27 cellular contexts compared by ENCODE assay signal in genomic region chr11:6962673-6963072, GRCh38. TPM values are rescaled to one million over a fixed set of nuclear protein-coding genes. Genes with fewer than 3 reads are reported as not detected.
DNase-seq lines count a peak whose midpoint lies in the region; ATAC-seq, FAIRE-seq and TF ChIP-seq lines count a peak whose summit lies in the region.
"Had no signal": no experiment of that assay in that cellular context is flagged by ENCODE, and none has a peak within 500 bp of the region (broad histone marks: within the 10 kb centered on the region; RNA-seq: fewer than 3 reads in every experiment).

No MANE protein-coding gene starts in this region.

- no peak overlapping the region for H3K4me3 ChIP-seq in K562
- H3K4me3 ChIP-seq: neural progenitor cell, SJCRH30, uterus had no signal

- no peak for TF ChIP-seq EP300 in K562 (IDR thresholded peaks at IDR 0.05; ENCODE audit: low read length)

- DNase-seq in K562 (ENCODE audit: extremely low read depth in 1 of 4, low spot score in 3 of 4), result no peak
- no peak for DNase-seq in cerebellar nuclear complex (lab: John Stamatoyannopoulos, UW)
- DNase-seq in SW 1271 (lab: John Stamatoyannopoulos, UW), result no peak
- no peak for DNase-seq in glomerular visceral epithelial cell (ENCODE audit: extremely low spot score)
- DNase-seq: activated CD8-positive, alpha-beta memory T cell treated with anti-CD3 and anti-CD28 coated beads for 24 hours; activated naive CD8-positive, alpha-beta T cell treated with anti-CD3 and anti-CD28 coated beads, Interleukin-2, amount 10 ng/mL, durations not matched to agents 7 days and 5 days; brain microvascular endothelial cell; CD4-positive, alpha-beta memory T cell; DMS53; left colon; NCI-H2029; SJCRH30; stimulated activated CD8-positive, alpha-beta memory T cell treated with anti-CD3 and anti-CD28 coated beads, Interleukin-4, amount 100 ng/mL, for 48 hours; substantia nigra; uterus had no signal

- no peak for TF ChIP-seq RAD21 in K562 (CRISPR knock-in tag; conservative IDR thresholded peaks at IDR 0.05 in 1 of 2, IDR thresholded peaks at IDR 0.05 in 1 of 2)

- WGBS in K562 (ENCODE audit: insufficient coverage, low coverage, missing lambda C conversion rate), result 29% methylated on average over 1 of the region's 1 CpG

- no peak for FAIRE-seq in K562 (lab: Jason Lieb, UNC)

- H3K9me3 ChIP-seq in K562 (replicated peaks; ENCODE audit: control insufficient read depth, insufficient read depth, low read depth, low read length), result no peaks in the 10 kb centered on the region
- H3K9me3 ChIP-seq: SJCRH30, uterus had no signal

- TF ChIP-seq CTCF in K562 (IDR thresholded peaks at IDR 0.05 in 2 of 3, conservative IDR thresholded peaks at IDR 0.05 in 1 of 3; ENCODE audit: insufficient read depth in 2 of 3, low read depth in 1 of 3, low read length in 3 of 3), result no peak

- no peak overlapping the region for H3K9ac ChIP-seq in K562 (ENCODE audit: insufficient read depth in 1 of 2, low read depth in 2 of 2, low read length in 2 of 2)
- H3K9ac ChIP-seq: neural progenitor cell had no signal

- H3K4me2 ChIP-seq in K562 (ENCODE audit: insufficient read depth, low read length), result no peak overlapping the region
- H3K4me2 ChIP-seq: neural progenitor cell had no signal

- TF ChIP-seq POLR2A in K562 (conservative IDR thresholded peaks at IDR 0.05), result no peak

- H3K9me1 ChIP-seq in K562 (ENCODE audit: control insufficient read depth, insufficient read depth, low read length), result no peaks in the 10 kb centered on the region

- no peak overlapping the region for H2AFZ ChIP-seq in K562 (ENCODE audit: low read depth, low read length)
- H2AFZ ChIP-seq: neural progenitor cell had no signal

- CTCF ChIA-PET in K562 (lab: Yijun Ruan, JAX; ENCODE audit: low intra/inter-chr PET ratio), result no interaction called here

- peaks cover 19% of the 10 kb centered on the region; the same call in 2 of the 3 replicates for H3K36me3 ChIP-seq in K562 (ENCODE audit: control insufficient read depth, insufficient read depth, low read length)
- H3K36me3 ChIP-seq: brain microvascular endothelial cell, neural progenitor cell, SJCRH30, uterus had no signal

- no peaks in the 10 kb centered on the region for H3K27me3 ChIP-seq in K562 (ENCODE audit: control insufficient read depth in 2 of 2, insufficient read depth in 2 of 2, low read length in 2 of 2)
- H3K27me3 ChIP-seq: brain microvascular endothelial cell, neural progenitor cell, uterus had no signal

- no peaks in the 10 kb centered on the region for H3K4me1 ChIP-seq in K562 (replicated peaks in 1 of 2; ENCODE audit: control insufficient read depth in 2 of 2, insufficient read depth in 2 of 2, low read length in 2 of 2)
- H3K4me1 ChIP-seq: SJCRH30, uterus had no signal

- no peak overlapping the region for H3K27ac ChIP-seq in K562 (ENCODE audit: extremely low read depth, low read depth, low read length)
- H3K27ac ChIP-seq: brain microvascular endothelial cell, HL-60, neural progenitor cell, SJCRH30, uterus had no signal

- H4K20me1 ChIP-seq in K562 (replicated peaks; ENCODE audit: control insufficient read depth, insufficient read depth, low read length), result no peaks in the 10 kb centered on the region

- ATAC-seq in GM18511 (IDR thresholded peaks at IDR 0.05; ENCODE audit: unreplicated experiment) (peak; percentile 80), GM21526 (IDR thresholded peaks at IDR 0.05; ENCODE audit: low FRiP score, unreplicated experiment) (peak; percentile 58), HG03039 (IDR thresholded peaks at IDR 0.05; ENCODE audit: unreplicated experiment) (peak; percentile 65), K562 (no peak), SK-N-SH treated with all-trans-retinoic acid at 6 μM for 48 hours (no peak)
- ATAC-seq: left colon, WTC11 had no signal

- in situ Hi-C loops in K562 (cut with MboI), result no loop called here

- POLR2A ChIA-PET in K562 (lab: Yijun Ruan, JAX), result no interaction called here

- BruUV-seq in K562 (replicated peaks; lab: Mats Ljungman, UMichigan), result no TSS peak

- intact Hi-C loops in K562 (cut with micrococcal nuclease), result no loop called here

- no peaks in the 10 kb centered on the region for H3K79me2 ChIP-seq in K562 (ENCODE audit: control insufficient read depth, insufficient read depth, low read length)

TF ChIP-seq in SK-N-SH treated with all-trans-retinoic acid at 6 μM for 48 hours, 23 proteins besides CTCF, POLR2A, EP300 and RAD21 (continues in another document):
- TF ChIP-seq ESRRG (CRISPR knock-in tag; IDR thresholded peaks at IDR 0.05), result no peak

RNA-seq across cellular contexts. Expression of gene ZNF215, which starts 36.4 kb away (rescaled TPM):
- 29.3 and 51.7 TPM in 2 replicates for total RNA-seq in K562 (2011; cell fraction: chromatin; rRNA removed; ENCODE audit: low replicate concordance)
- total RNA-seq in K562 (2011; cell fraction: nucleolus; rRNA removed), result 18.2 and 18.9 TPM in 2 replicates
- total RNA-seq in K562 (2011; cell fraction: nucleoplasm; rRNA removed), result 22.4 and 26.6 TPM in 2 replicates
- total RNA-seq in K562 (2014; rRNA removed) (11.1 and 11.2 TPM in 2 replicates), K562 (2014; rRNA removed; fragmentation: Illumina TruSeq; extraction: Trizol) (16.3 and 18.8 TPM in 2 replicates), K562 (2015; rRNA removed; fragmentation: Illumina TruSeq; extraction: Trizol) (15.3 and 16.5 TPM in 2 replicates), K562 (2021) (12.5 and 12.8 TPM in 2 replicates)
- polyA plus RNA-seq in K562 (2011; rRNA removed) (12.0 and 19.1 TPM in 2 replicates), K562 (2014; fragmentation: Illumina TruSeq; extraction: Trizol) (13.0 and 14.8 TPM in 2 replicates), K562 (2014; fragmentation: Nextera tagmentation; extraction: Ambion mirVana) (10 to 100 TPM; 12.2 to 14.2 TPM), K562 (2014; rRNA removed) (13.3 and 14.1 TPM in 2 replicates)
- polyA plus RNA-seq in K562 (2011; cell fraction: cytosol; rRNA removed), result 5.3 and 6.2 TPM in 2 replicates
- polyA plus RNA-seq in K562 (2011; cell fraction: nucleus; rRNA removed), result 25.9 and 30.3 TPM in 2 replicates
- 8.7 and 9.3 TPM in 2 replicates for polyA plus RNA-seq in K562 (2012)
- 37.4 and 39.3 TPM in 2 replicates for polyA minus RNA-seq in K562 (2011; rRNA and poly(A)+ RNA removed)
- polyA minus RNA-seq in K562 (2011; cell fraction: cytosol; rRNA and poly(A)+ RNA removed), result 4.5 and 8.2 TPM in 2 replicates
- polyA minus RNA-seq in K562 (2011; cell fraction: nucleus; rRNA and poly(A)+ RNA removed), result 38.2 and 48.1 TPM in 2 replicates
- total RNA-seq: CD4-positive, alpha-beta memory T cell; SJCRH30 had no signal
- polyA plus RNA-seq: CD4-positive, alpha-beta memory T cell had no signal

RNA-seq across cellular contexts. Expression of gene OR2D3, which starts 41.9 kb away (rescaled TPM):
- total RNA-seq in K562 (2011; cell fraction: chromatin; rRNA removed; ENCODE audit: low replicate concordance), result not detected in 2 replicates
- total RNA-seq in K562 (2011; cell fraction: nucleolus; rRNA removed), result not detected in 2 replicates
- not detected in 2 replicates for total RNA-seq in K562 (2011; cell fraction: nucleoplasm; rRNA removed)
- total RNA-seq in K562 (2014; rRNA removed) (not detected in 2 replicates), K562 (2014; rRNA removed; fragmentation: Illumina TruSeq; extraction: Trizol) (not detected in 2 replicates), K562 (2015; rRNA removed; fragmentation: Illumina TruSeq; extraction: Trizol) (not detected in 2 replicates), K562 (2021) (not detected in 2 replicates)
- polyA plus RNA-seq in K562 (2011; rRNA removed) (not detected in 2 replicates), K562 (2014; fragmentation: Illumina TruSeq; extraction: Trizol) (not detected in 2 replicates), K562 (2014; fragmentation: Nextera tagmentation; extraction: Ambion mirVana) (under 1 TPM in 1 of 2 experiments, not detected in 1; 0.42 TPM), K562 (2014; rRNA removed) (not detected in 2 replicates)
- polyA plus RNA-seq in K562 (2011; cell fraction: cytosol; rRNA removed), result not detected in 2 replicates
- not detected in 2 replicates for polyA plus RNA-seq in K562 (2011; cell fraction: nucleus; rRNA removed)
- not detected in 2 replicates for polyA plus RNA-seq in K562 (2012)
- polyA minus RNA-seq in K562 (2011; rRNA and poly(A)+ RNA removed), result not detected in 2 replicates
- polyA minus RNA-seq in K562 (2011; cell fraction: cytosol; rRNA and poly(A)+ RNA removed), result not detected in 2 replicates
- polyA minus RNA-seq in K562 (2011; cell fraction: nucleus; rRNA and poly(A)+ RNA removed), result 0.27 TPM in 1 of 2 replicates, not detected in the other
- total RNA-seq: activated naive CD8-positive, alpha-beta T cell treated with anti-CD3 and anti-CD28 coated beads, Interleukin-2, amount 10 ng/mL, durations not matched to agents 7 days and 5 days; CD4-positive, alpha-beta memory T cell; H4; left colon; NCI-H460; pulmonary artery endothelial cell; SJCRH30; T-helper 2 cell treated with Interferon-gamma antibody and Interleukin-4, amounts not matched to agents 100 ng/mL and 5 ng/mL, for 36 hours; uterus; WTC11 had no signal
- polyA plus RNA-seq: CD4-positive, alpha-beta memory T cell; IgD-negative memory B cell had no signal

RNA-seq across cellular contexts. Expression of gene ZNF214, which starts 57.5 kb away (rescaled TPM):
- not detected in 2 replicates for total RNA-seq in K562 (2011; cell fraction: chromatin; rRNA removed; ENCODE audit: low replicate concordance)
- total RNA-seq in K562 (2011; cell fraction: nucleolus; rRNA removed), result 0.17 TPM in 1 of 2 replicates, not detected in the other
- not detected in 2 replicates for total RNA-seq in K562 (2011; cell fraction: nucleoplasm; rRNA removed)
- total RNA-seq in K562 (2014; rRNA removed), result 0.08 and 0.41 TPM in 2 replicates
- total RNA-seq in K562 (2014; rRNA removed; fragmentation: Illumina TruSeq; extraction: Trizol), result 0.36 and 0.38 TPM in 2 replicates
- total RNA-seq in K562 (2015; rRNA removed; fragmentation: Illumina TruSeq; extraction: Trizol), result 0.15 and 0.36 TPM in 2 replicates
- total RNA-seq in K562 (2021), result 0.29 TPM in 2 replicates
- 0.11 and 0.24 TPM in 2 replicates for polyA plus RNA-seq in K562 (2011; rRNA removed)
- polyA plus RNA-seq in K562 (2011; cell fraction: cytosol; rRNA removed), result not detected in 2 replicates
- 0.10 TPM in 1 of 2 replicates, not detected in the other for polyA plus RNA-seq in K562 (2011; cell fraction: nucleus; rRNA removed)
- polyA plus RNA-seq in K562 (2012), result 0.22 and 0.78 TPM in 2 replicates
- 0.30 and 0.40 TPM in 2 replicates for polyA plus RNA-seq in K562 (2014; fragmentation: Illumina TruSeq; extraction: Trizol)
- under 1 TPM; 0.06 to 0.11 TPM for polyA plus RNA-seq in K562 (2014; fragmentation: Nextera tagmentation; extraction: Ambion mirVana)
- not detected in 2 replicates for polyA plus RNA-seq in K562 (2014; rRNA removed)
- polyA minus RNA-seq in K562 (2011; rRNA and poly(A)+ RNA removed), result 0.30 TPM in 1 of 2 replicates, not detected in the other
- polyA minus RNA-seq in K562 (2011; cell fraction: cytosol; rRNA and poly(A)+ RNA removed), result not detected in 2 replicates
- polyA minus RNA-seq in K562 (2011; cell fraction: nucleus; rRNA and poly(A)+ RNA removed), result 0.13 and 0.44 TPM in 2 replicates
- total RNA-seq: activated naive CD8-positive, alpha-beta T cell treated with anti-CD3 and anti-CD28 coated beads, Interleukin-2, amount 10 ng/mL, durations not matched to agents 7 days and 5 days; CD4-positive, alpha-beta memory T cell; T-helper 2 cell treated with Interferon-gamma antibody and Interleukin-4, amounts not matched to agents 100 ng/mL and 5 ng/mL, for 36 hours had no signal
- polyA plus RNA-seq: CD4-positive, alpha-beta memory T cell; IgD-negative memory B cell had no signal

RNA-seq across cellular contexts. Expression of gene NLRP14, which starts 57.6 kb away (rescaled TPM):
- 1.2 and 3.7 TPM in 2 replicates for total RNA-seq in K562 (2011; cell fraction: chromatin; rRNA removed; ENCODE audit: low replicate concordance)
- 0.67 and 0.79 TPM in 2 replicates for total RNA-seq in K562 (2011; cell fraction: nucleolus; rRNA removed)
- total RNA-seq in K562 (2011; cell fraction: nucleoplasm; rRNA removed), result 0.84 and 1.0 TPM in 2 replicates
- total RNA-seq in K562 (2014; rRNA removed), result 0.41 and 0.45 TPM in 2 replicates
- 1.2 TPM in 2 replicates for total RNA-seq in K562 (2014; rRNA removed; fragmentation: Illumina TruSeq; extraction: Trizol)
- 0.98 and 1.1 TPM in 2 replicates for total RNA-seq in K562 (2015; rRNA removed; fragmentation: Illumina TruSeq; extraction: Trizol)
- 0.65 and 0.73 TPM in 2 replicates for total RNA-seq in K562 (2021)
- polyA plus RNA-seq in K562 (2011; rRNA removed), result 0.50 and 0.54 TPM in 2 replicates
- 0.07 and 0.25 TPM in 2 replicates for polyA plus RNA-seq in K562 (2011; cell fraction: cytosol; rRNA removed)
- 0.77 and 1.2 TPM in 2 replicates for polyA plus RNA-seq in K562 (2011; cell fraction: nucleus; rRNA removed)
- 0.18 TPM in 2 replicates for polyA plus RNA-seq in K562 (2012)
- 0.46 and 0.48 TPM in 2 replicates for polyA plus RNA-seq in K562 (2014; fragmentation: Illumina TruSeq; extraction: Trizol)
- polyA plus RNA-seq in K562 (2014; fragmentation: Nextera tagmentation; extraction: Ambion mirVana), result under 1 TPM; 0.27 to 0.36 TPM
- 0.57 and 0.58 TPM in 2 replicates for polyA plus RNA-seq in K562 (2014; rRNA removed)
- polyA minus RNA-seq in K562 (2011; rRNA and poly(A)+ RNA removed), result 1.8 and 4.2 TPM in 2 replicates
- polyA minus RNA-seq in K562 (2011; cell fraction: cytosol; rRNA and poly(A)+ RNA removed), result 0.48 TPM in 1 of 2 replicates, not detected in the other
- polyA minus RNA-seq in K562 (2011; cell fraction: nucleus; rRNA and poly(A)+ RNA removed), result 2.3 and 6.3 TPM in 2 replicates
- total RNA-seq: activated naive CD8-positive, alpha-beta T cell treated with anti-CD3 and anti-CD28 coated beads, Interleukin-2, amount 10 ng/mL, durations not matched to agents 7 days and 5 days; CD4-positive, alpha-beta memory T cell; SJCRH30 had no signal
- polyA plus RNA-seq: CD4-positive, alpha-beta memory T cell; IgD-negative memory B cell had no signal

Comparison
In these comparisons a context has a peak if more than half of its experiments do, and no peak if none do; other contexts are left out.
1. ATAC-seq: peak in GM18511 (single experiment), GM21526 (single experiment) and HG03039 (single experiment); none in K562 (single experiment) and SK-N-SH treated with all-trans-retinoic acid at 6 μM for 48 hours (single experiment).